21 cellular contexts compared by ENCODE assay signal in genomic region chr7:47357398-47357797, GRCh38.
A peak's percentile ranks its signal among the peaks of the same experiment; 100 is the strongest.
DNase-seq lines count a peak whose midpoint lies in the region; TF ChIP-seq lines count a peak whose summit lies in the region.
"Had no signal": no experiment of that assay in that cellular context is flagged by ENCODE, and none has a peak within 500 bp of the region (broad histone marks: within the 10 kb centered on the region; RNA-seq: fewer than 3 reads in every experiment).

No MANE protein-coding gene starts in this region.

- 88 to 91% methylated on average over 5 to 10 of the region's 10 CpGs for WGBS in endodermal cell (ENCODE audit: insufficient coverage in 1 of 2, insufficient read length in 1 of 2), 2 experiments
- 62 to 70% methylated on average over 3 to 10 of the region's 10 CpGs for WGBS in transverse colon (ENCODE audit: low coverage in 1 of 2), 2 donors

- no peak for TF ChIP-seq POLR2A in transverse colon (IDR thresholded peaks at IDR 0.05)

- H3K36me3 Mint-ChIP-seq in endodermal cell (ENCODE audit: low read depth), result peaks cover 3% of the 10 kb centered on the region
- H3K36me3 Mint-ChIP-seq in mesothelial cell of epicardium, result peaks cover 16% of the 10 kb centered on the region

- DNase-seq in HuH-7 (ENCODE audit: low spot score) (peak; percentile 60), endodermal cell (no peak), mesothelial cell of epicardium (ENCODE audit: low spot score in 2 of 2, unreplicated experiment in 2 of 2) (no peak), transverse colon (peak; percentile 30), DMS153 (lab: John Stamatoyannopoulos, UW) (no peak), medulla oblongata (ENCODE audit: extremely low spot score) (no peak)
- no peak for DNase-seq in activated CD4-positive, alpha-beta T cell treated with anti-CD3 and anti-CD28 coated beads, Interleukin-2, amount 50 U/mL, for 48 hours
- DNase-seq: CD4-positive, alpha-beta T cell; COR-L47; DMS 273 treated with DMSO at 0.1 percent for 48 hours; DND-41; NCI-H1092 treated with DMSO at 0.1 percent for 48 hours; NCI-H146; NCI-H2029; NCI-H226; NCI-H510A treated with DMSO at 0.1 percent for 48 hours; NCI-H774 had no signal

- in situ Hi-C loops in transverse colon (cut with MboI; ENCODE audit: low pct_ligation_motif_present in 1 of 4, low pct_unique_long_range_greater_than_20kb in 1 of 4, low sequenced_read_pairs in 3 of 4), result no loop called here

- no peak for TF ChIP-seq EP300 in transverse colon (IDR thresholded peaks at IDR 0.05; ENCODE audit: low read depth)

- H3K9me3 ChIP-seq in endodermal cell (ENCODE audit: control insufficient read depth, low read length) (no peaks in the 10 kb centered on the region), transverse colon (no peaks in the 10 kb centered on the region)
- H3K9me3 ChIP-seq: HAP-1, Peyer's patch had no signal

- peaks cover 41% of the 10 kb centered on the region for H3K4me1 Mint-ChIP-seq in endodermal cell
- peaks cover 23% of the 10 kb centered on the region for H3K4me1 Mint-ChIP-seq in mesothelial cell of epicardium

- H3K4me1 ChIP-seq in endodermal cell (ENCODE audit: control insufficient read depth, insufficient read depth, low read length) (peaks cover 20% of the 10 kb centered on the region), transverse colon (peaks cover 7 to 46% (median 35%) of the 10 kb centered on the region in 4 donors)
- H3K4me1 ChIP-seq: HAP-1 had no signal

- no peaks in the 10 kb centered on the region for H3K27me3 ChIP-seq in endodermal cell (ENCODE audit: control insufficient read depth, insufficient read depth, low read length, poor library complexity, severe bottlenecking)
- no peaks in the 10 kb centered on the region for H3K27me3 ChIP-seq in transverse colon
- H3K27me3 ChIP-seq: Peyer's patch had no signal

- H3K36me3 ChIP-seq in endodermal cell (ENCODE audit: control insufficient read depth, insufficient read depth, low read length), result no peaks in the 10 kb centered on the region
- no peaks in the 10 kb centered on the region for H3K36me3 ChIP-seq in transverse colon
- H3K36me3 ChIP-seq: HAP-1 had no signal

- H3K4me3 ChIP-seq in endodermal cell (ENCODE audit: low read length) (no peak overlapping the region), transverse colon (no peak overlapping the region)
- H3K4me3 ChIP-seq: GM23338, HAP-1, Peyer's patch had no signal

- H3K27me3 Mint-ChIP-seq in endodermal cell (ENCODE audit: insufficient read depth) (no peaks in the 10 kb centered on the region), mesothelial cell of epicardium (ENCODE audit: low read depth) (no peaks in the 10 kb centered on the region)
- H3K27me3 Mint-ChIP-seq: CD4-positive, alpha-beta T cell had no signal

- no peak for TF ChIP-seq CTCF in endodermal cell (conservative IDR thresholded peaks at IDR 0.05)
- TF ChIP-seq CTCF in mesothelial cell of epicardium (IDR thresholded peaks at IDR 0.05; ENCODE audit: unreplicated experiment), result no peak
- TF ChIP-seq CTCF in transverse colon (IDR thresholded peaks at IDR 0.05), result no peak

- H3K27ac ChIP-seq in endodermal cell (ENCODE audit: low read depth, low read length) (no peak overlapping the region), transverse colon (peak overlapping the region; percentile 62 to 67 (median 62))
- H3K27ac ChIP-seq: KMS-11 had no signal

- intact Hi-C loops in transverse colon (cut with DNase I; ENCODE audit: low total_unique reads), result no loop called here

- H3K9ac ChIP-seq in endodermal cell (ENCODE audit: extremely low read depth, low read length, poor library complexity, severe bottlenecking), result no peak overlapping the region
- H3K9ac ChIP-seq: KMS-11 had no signal

- H3K4me3 Mint-ChIP-seq in endodermal cell (no peak overlapping the region), mesothelial cell of epicardium (no peak overlapping the region)
- H3K4me3 Mint-ChIP-seq: CD4-positive, alpha-beta T cell; GM23338 had no signal

- no peaks in the 10 kb centered on the region for H3K9me3 Mint-ChIP-seq in endodermal cell
- no peaks in the 10 kb centered on the region for H3K9me3 Mint-ChIP-seq in mesothelial cell of epicardium
- H3K9me3 Mint-ChIP-seq: CD4-positive, alpha-beta T cell; GM23338 had no signal

- peak overlapping the region; percentile 66 for H3K27ac Mint-ChIP-seq in endodermal cell
- H3K27ac Mint-ChIP-seq in mesothelial cell of epicardium, result peak overlapping the region; percentile 43
- H3K27ac Mint-ChIP-seq: CD4-positive, alpha-beta T cell; GM23338 had no signal

Comparison
In these comparisons a context has a peak if more than half of its experiments do, and no peak if none do; other contexts are left out.
1. DNase-seq: peak in HuH-7 (single experiment) and transverse colon (single experiment); none in endodermal cell (single experiment), mesothelial cell of epicardium (0 of 2), activated CD4-positive, alpha-beta T cell treated with anti-CD3 and anti-CD28 coated beads, Interleukin-2, amount 50 U/mL, for 48 hours (0 of 2), DMS153 (single experiment) and medulla oblongata (single experiment).